In genomic region chr7:43647772-43648643, GRCh38 we compare ENCODE assay signal across 8 cellular contexts.
DNase-seq lines count a peak whose midpoint lies in the region; ATAC-seq and TF ChIP-seq lines count a peak whose summit lies in the region.

No MANE protein-coding gene starts in this region.

- no peaks in the 10 kb centered on the region for H3K9me3 Mint-ChIP-seq in activated naive CD4-positive, alpha-beta T cell treated with anti-CD3 and anti-CD28 coated beads, Interleukin-2, amount 50 U/mL, for 24 hours

- TF ChIP-seq CTCF in gastroesophageal sphincter (IDR thresholded peaks at IDR 0.05) (no peak), omental fat pad (IDR thresholded peaks at IDR 0.05) (no peak)

- 0 to 1% methylated on average over 5 to 6 of the region's 9 CpGs for WGBS in gastroesophageal sphincter (ENCODE audit: low coverage in 1 of 2), 2 donors

- H3K9me3 ChIP-seq in NT2/D1 (ENCODE audit: insufficient read depth, low read length), result no peaks in the 10 kb centered on the region
- no peaks in the 10 kb centered on the region for H3K9me3 ChIP-seq in gastroesophageal sphincter

- H3K4me3 ChIP-seq in NT2/D1 (ENCODE audit: insufficient read length, low read depth), result no peak overlapping the region
- H3K4me3 ChIP-seq in gastroesophageal sphincter, result peak overlapping the region in 1 of 2 donors; percentile 11

- peak; percentile 73 for DNase-seq in stimulated activated CD4-positive, alpha-beta T cell treated with anti-CD3 and anti-CD28 coated beads, Interleukin-15, amount 100 ng/mL, for 24 hours
- no peak for DNase-seq in stimulated activated CD4-positive, alpha-beta T cell treated with anti-CD3 and anti-CD28 coated beads, Interleukin-12 subunit alpha, Interleukin-12 subunit beta, amount 100 ng/mL, for 4 hours
- no peak for DNase-seq in NT2/D1 (ENCODE audit: low read depth, low spot score)
- DNase-seq in omental fat pad (ENCODE audit: low spot score), result peak; percentile 54
- no peak for DNase-seq in NCI-H526 (lab: John Stamatoyannopoulos, UW)

- peak overlapping the region; percentile 91 to 98 (median 94) for H3K27ac ChIP-seq in gastroesophageal sphincter

- peak overlapping the region; percentile 39 for H3K9ac ChIP-seq in NT2/D1 (ENCODE audit: insufficient read length, low read depth)

- H3K4me3 Mint-ChIP-seq in activated naive CD4-positive, alpha-beta T cell treated with anti-CD3 and anti-CD28 coated beads, Interleukin-2, amount 50 U/mL, for 24 hours, result peak overlapping the region; percentile 87

- ATAC-seq in HG03135 (IDR thresholded peaks at IDR 0.05; ENCODE audit: unreplicated experiment) (peak; percentile 0), gastroesophageal sphincter (peak; percentile 91), omental fat pad (ENCODE audit: low FRiP score) (peak; percentile 93)

- peaks cover 25% of the 10 kb centered on the region for H3K36me3 Mint-ChIP-seq in activated naive CD4-positive, alpha-beta T cell treated with anti-CD3 and anti-CD28 coated beads, Interleukin-2, amount 50 U/mL, for 24 hours

- TF ChIP-seq EP300 in gastroesophageal sphincter (IDR thresholded peaks at IDR 0.05), result no peak

- peaks cover 95% of the 10 kb centered on the region for H3K4me1 Mint-ChIP-seq in activated naive CD4-positive, alpha-beta T cell treated with anti-CD3 and anti-CD28 coated beads, Interleukin-2, amount 50 U/mL, for 24 hours

- peaks cover 33% of the 10 kb centered on the region for H3K36me3 ChIP-seq in NT2/D1 (ENCODE audit: insufficient read depth, insufficient read length, low read length)
- H3K36me3 ChIP-seq in gastroesophageal sphincter, result peaks cover 0 to 19% of the 10 kb centered on the region in 2 donors

- peak overlapping the region; percentile 97 for H3K27ac Mint-ChIP-seq in activated naive CD4-positive, alpha-beta T cell treated with anti-CD3 and anti-CD28 coated beads, Interleukin-2, amount 50 U/mL, for 24 hours

- no peaks in the 10 kb centered on the region for H3K27me3 Mint-ChIP-seq in activated naive CD4-positive, alpha-beta T cell treated with anti-CD3 and anti-CD28 coated beads, Interleukin-2, amount 50 U/mL, for 24 hours

- H3K27me3 ChIP-seq in NT2/D1 (ENCODE audit: insufficient read depth, insufficient read length) (no peaks in the 10 kb centered on the region), gastroesophageal sphincter (no peaks in the 10 kb centered on the region)

- H3K4me1 ChIP-seq in NT2/D1 (ENCODE audit: insufficient read depth, insufficient read length) (peaks cover 8% of the 10 kb centered on the region), gastroesophageal sphincter (peaks cover 40 to 74% (median 55%) of the 10 kb centered on the region in 3 donors)

- TF ChIP-seq POLR2A in gastroesophageal sphincter (IDR thresholded peaks at IDR 0.05), result no peak

Comparison
In these comparisons a context has a peak if more than half of its experiments do, and no peak if none do; other contexts are left out.
1. DNase-seq: peak in stimulated activated CD4-positive, alpha-beta T cell treated with anti-CD3 and anti-CD28 coated beads, Interleukin-15, amount 100 ng/mL, for 24 hours (single experiment) and omental fat pad (single experiment); none in stimulated activated CD4-positive, alpha-beta T cell treated with anti-CD3 and anti-CD28 coated beads, Interleukin-12 subunit alpha, Interleukin-12 subunit beta, amount 100 ng/mL, for 4 hours (single experiment), NT2/D1 (single experiment) and NCI-H526 (0 of 2).
2. ATAC-seq: peak in every context shown above with its lines; median percentile 93 in omental fat pad; 91 in gastroesophageal sphincter; 0 in HG03135.